In genomic region chr6:148509152-148509571, GRCh38 we compare ENCODE assay signal across 9 cellular contexts.
DNase-seq lines count a peak whose midpoint lies in the region; ATAC-seq, FAIRE-seq and TF ChIP-seq lines count a peak whose summit lies in the region.
"Had no signal": no experiment of that assay in that cellular context is flagged by ENCODE, and none has a peak within 500 bp of the region (broad histone marks: within the 10 kb centered on the region; RNA-seq: fewer than 3 reads in every experiment).

No MANE protein-coding gene starts in this region.

- TF ChIP-seq POLR2A in spleen (IDR thresholded peaks at IDR 0.05), result no peak

- H3K9me3 Mint-ChIP-seq in immature natural killer cell, result no peaks in the 10 kb centered on the region

- WGBS in spleen, 5 donors, result 66 to 86% (median 76%) methylated on average over 11 of the region's 11 CpGs

- peaks cover 5 to 18% (median 5%) of the 10 kb centered on the region in 3 donors for H3K27me3 Mint-ChIP-seq in immature natural killer cell (ENCODE audit: low read depth in 3 of 3)

- H3K9me3 ChIP-seq in ascending aorta, result no peaks in the 10 kb centered on the region
- H3K9me3 ChIP-seq in kidney (ENCODE audit: control insufficient read depth in 1 of 2, low read length in 2 of 2), result no peaks in the 10 kb centered on the region
- no peaks in the 10 kb centered on the region for H3K9me3 ChIP-seq in spleen

- no peak for FAIRE-seq in kidney (lab: Jason Lieb, UNC)

- intact Hi-C loops in ascending aorta (cut with DNase I), result loop anchor here (2.0 kb wide), 1 partner anchor 16 kb away; no protein-coding TSS in a partner anchor
- intact Hi-C loops in kidney (cut with DNase I), result no loop called here
- intact Hi-C loops in spleen (cut with DNase I; ENCODE audit: low total_unique reads), result no loop called here

- no peaks in the 10 kb centered on the region for H3K4me1 Mint-ChIP-seq in immature natural killer cell

- H3K4me3 ChIP-seq in ascending aorta (peak overlapping the region; percentile 51 to 67), kidney (ENCODE audit: low read length in 2 of 2) (peak overlapping the region; percentile 49 to 61), spleen (peak overlapping the region in 7 of 8 donors; percentile 0 to 46 (median 19))

- H3K9ac ChIP-seq in kidney (ENCODE audit: low read length in 2 of 2), result peak overlapping the region in 1 of 2 donors; percentile 59

- ATAC-seq in GM21723 (IDR thresholded peaks at IDR 0.05; ENCODE audit: unreplicated experiment), result peak; percentile 35

- H3K4me3 Mint-ChIP-seq in immature natural killer cell, result no peak overlapping the region

- TF ChIP-seq CTCF in ascending aorta (IDR thresholded peaks at IDR 0.05) (no peak), kidney (IDR thresholded peaks at IDR 0.05; ENCODE audit: borderline replicate concordance, extremely low read depth, insufficient read depth) (no peak), spleen (IDR thresholded peaks at IDR 0.05 in 8 of 11, conservative IDR thresholded peaks at IDR 0.05 in 3 of 11) (no peak)

- H3K36me3 ChIP-seq in ascending aorta (no peaks in the 10 kb centered on the region), kidney (ENCODE audit: control insufficient read depth in 1 of 2, insufficient read depth in 2 of 2, low read length in 2 of 2) (no peaks in the 10 kb centered on the region), spleen (no peaks in the 10 kb centered on the region)

- H3K36me3 Mint-ChIP-seq in immature natural killer cell, result no peaks in the 10 kb centered on the region

- DNase-seq in ascending aorta (ENCODE audit: low spot score in 2 of 2) (no peak), kidney (no peak), spleen (no peak), midbrain (lab: John Stamatoyannopoulos, UW) (no peak), HT-29 (ENCODE audit: low spot score) (no peak), immature natural killer cell (no peak)
- DNase-seq in stimulated activated CD4-positive, alpha-beta T cell treated with anti-CD3 and anti-CD28 coated beads, Interleukin-12 subunit alpha, Interleukin-12 subunit beta, amount 100 ng/mL, for 4 hours, result no peak
- DNase-seq: NCI-H1930 had no signal

- peak overlapping the region; percentile 84 to 86 for H3K27ac ChIP-seq in ascending aorta
- H3K27ac ChIP-seq in kidney (ENCODE audit: low read depth in 2 of 2, low read length in 2 of 2), result peak overlapping the region; percentile 59 to 71
- peak overlapping the region in 5 of 8 donors; percentile 24 to 65 (median 35) for H3K27ac ChIP-seq in spleen

- H3K4me1 ChIP-seq in ascending aorta (peaks cover 0 to 16% of the 10 kb centered on the region in 2 donors), kidney (ENCODE audit: control insufficient read depth in 1 of 2, insufficient read depth in 1 of 2, low read depth in 1 of 2, low read length in 2 of 2) (peaks cover 0 to 4% of the 10 kb centered on the region in 2 donors), spleen (peaks cover 0 to 18% (median 12%) of the 10 kb centered on the region in 6 donors)

- H3K27ac Mint-ChIP-seq in immature natural killer cell, result no peak overlapping the region

- H3K27me3 ChIP-seq in ascending aorta (no peaks in the 10 kb centered on the region), spleen (replicated peaks in 1 of 7) (no peaks in the 10 kb centered on the region)

Comparison
In these comparisons a context has a peak if more than half of its experiments do, and no peak if none do; other contexts are left out.
1. H3K27ac ChIP-seq: peak in every context shown above with its lines; median percentile 85 in ascending aorta; 65 in kidney; 35 in spleen.